Comparison of ENCODE assay signal across 29 cellular contexts in the genomic region with DNA sequence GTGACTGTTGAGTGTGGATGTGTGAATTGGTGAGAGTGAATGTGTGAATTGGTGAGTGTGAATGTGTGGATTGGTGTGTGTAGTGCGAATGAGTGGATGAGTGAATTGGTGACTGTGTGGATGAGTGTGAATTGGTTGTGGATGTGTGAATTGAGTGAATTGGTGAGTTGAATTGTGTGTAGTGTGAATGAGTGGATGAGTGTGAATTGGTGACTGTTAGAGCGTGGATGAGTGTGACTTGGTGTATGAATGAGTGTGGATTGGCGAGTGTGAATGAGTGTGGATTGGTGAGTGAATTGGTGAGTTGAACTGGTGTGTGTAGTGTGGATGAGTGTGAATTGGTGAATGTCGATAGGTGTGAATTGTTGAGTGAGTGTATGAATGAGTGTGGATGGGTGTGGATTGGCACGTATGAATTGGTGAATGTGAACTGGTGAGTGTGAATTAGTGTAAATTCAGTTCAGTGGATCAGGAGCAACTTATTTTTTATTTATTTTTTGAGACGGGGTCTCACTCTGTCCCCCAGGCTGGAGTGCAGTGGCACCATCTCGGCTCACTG.
"Had no signal": no experiment of that assay in that cellular context is flagged by ENCODE, and none has a peak within 500 bp of the region (broad histone marks: within the 10 kb centered on the region; RNA-seq: fewer than 3 reads in every experiment).

No MANE protein-coding gene starts in this region.

- H3K4me1 ChIP-seq: neural progenitor cell had no signal

- H2AFZ ChIP-seq: hepatocyte, neural progenitor cell had no signal

- H3K4me3 Mint-ChIP-seq: naive thymus-derived CD4-positive, alpha-beta T cell; neural progenitor cell; stimulated activated naive CD8-positive, alpha-beta T cell treated with anti-CD3 and anti-CD28 coated beads, Interleukin-15, amount 100 ng/mL, for 72 hours had no signal

- H3K4me3 ChIP-seq: dorsolateral prefrontal cortex, gastroesophageal sphincter, heart left ventricle, hepatocyte, left lung, neural progenitor cell, prostate gland, right atrium auricular region, smooth muscle cell, suprapubic skin, transverse colon had no signal

- H3K36me3 ChIP-seq: heart left ventricle, left lung, neural progenitor cell, prostate gland, right atrium auricular region, suprapubic skin, transverse colon had no signal

- H3K9ac ChIP-seq: neural progenitor cell had no signal

- H3K4me1 Mint-ChIP-seq: neural progenitor cell had no signal

- DNase-seq: dorsolateral prefrontal cortex; effector CD4-positive, alpha-beta T cell; foreskin keratinocyte; heart left ventricle; mesendoderm; midbrain; naive thymus-derived CD4-positive, alpha-beta T cell; nucleus accumbens; stimulated activated CD4-positive, alpha-beta T cell treated with anti-CD3 and anti-CD28 coated beads, Interleukin-12 subunit alpha, Interleukin-12 subunit beta, amount 100 ng/mL, for 4 hours; stimulated activated CD4-positive, alpha-beta T cell treated with anti-CD3 and anti-CD28 coated beads, Interleukin-1b, Interleukin-23, amount 100 ng/mL, for 48 hours; stimulated activated CD4-positive, alpha-beta T cell treated with anti-CD3 and anti-CD28 coated beads, Interleukin-4, amount 100 ng/mL, for 1 hour; stimulated activated CD8-positive, alpha-beta memory T cell treated with anti-CD3 and anti-CD28 coated beads, Interleukin-4, amount 100 ng/mL, for 48 hours; stimulated activated naive CD4-positive, alpha-beta T cell; stimulated activated naive CD8-positive, alpha-beta T cell treated with anti-CD3 and anti-CD28 coated beads, Interleukin-15, amount 100 ng/mL, for 72 hours; transverse colon had no signal

- H3K9me3 ChIP-seq: gastroesophageal sphincter, heart left ventricle, prostate gland, right atrium auricular region, suprapubic skin, transverse colon had no signal

- H3K4me2 ChIP-seq: hepatocyte, neural progenitor cell, smooth muscle cell had no signal

- ATAC-seq: esophagus mucosa; foreskin keratinocyte; gastroesophageal sphincter; heart left ventricle; left cardiac atrium; left lung; naive thymus-derived CD4-positive, alpha-beta T cell; sciatic nerve; stimulated activated naive CD8-positive, alpha-beta T cell treated with anti-CD3 and anti-CD28 coated beads, Interleukin-15, amount 100 ng/mL, for 72 hours had no signal

- FAIRE-seq: colon had no signal

- H3K27ac Mint-ChIP-seq: nephron; neural progenitor cell; stimulated activated naive CD8-positive, alpha-beta T cell treated with anti-CD3 and anti-CD28 coated beads, Interleukin-15, amount 100 ng/mL, for 72 hours had no signal

- H3K36me3 Mint-ChIP-seq: neural progenitor cell had no signal

- H3K9me3 Mint-ChIP-seq: naive thymus-derived CD4-positive, alpha-beta T cell; nephron; neural progenitor cell; stimulated activated naive CD8-positive, alpha-beta T cell treated with anti-CD3 and anti-CD28 coated beads, Interleukin-15, amount 100 ng/mL, for 72 hours had no signal

- H3K27ac ChIP-seq: dorsolateral prefrontal cortex, epithelial cell of prostate, foreskin keratinocyte, gastroesophageal sphincter, heart left ventricle, hepatocyte, left lung, neural progenitor cell, prostate gland, right atrium auricular region, suprapubic skin, transverse colon had no signal

- H3K27me3 Mint-ChIP-seq: stimulated activated naive CD8-positive, alpha-beta T cell treated with anti-CD3 and anti-CD28 coated beads, Interleukin-15, amount 100 ng/mL, for 72 hours had no signal

- H3K27me3 ChIP-seq: dorsolateral prefrontal cortex, foreskin keratinocyte, gastroesophageal sphincter, heart left ventricle, hepatocyte, right atrium auricular region, suprapubic skin, transverse colon had no signal
